ENCODE assay signal across 7 cellular contexts in genomic region chrY:17481389-17482022, GRCh38.
DNase-seq lines count a peak whose midpoint lies in the region; ATAC-seq and TF ChIP-seq lines count a peak whose summit lies in the region.
"Not testable (repeated sequence)": the region's sequence is repeated elsewhere in the genome, so short reads cannot be mapped to it uniquely, and the experiment has no call there.

No MANE protein-coding gene starts in this region.

- intact Hi-C loops in activated B cell treated with CpG ODN at 0.5 μM for 24 hours (cut with micrococcal nuclease); body of pancreas (cut with DNase I): not testable (repeated sequence)

- TF ChIP-seq CTCF in GM23338 (conservative IDR thresholded peaks at IDR 0.05; ENCODE audit: low read depth in 2 of 2); activated B cell treated with CpG ODN at 0.5 μM for 24 hours (IDR thresholded peaks at IDR 0.05); body of pancreas (IDR thresholded peaks at IDR 0.05): not testable (repeated sequence)

- H3F3A ChIP-seq in GM23338 (replicated peaks; ENCODE audit: low read depth), result not testable (repeated sequence)

- not testable (repeated sequence) for H3K9me3 Mint-ChIP-seq in GM23338, activated B cell treated with CpG ODN at 0.5 μM for 24 hours, memory B cell

- CTCF ChIA-PET in activated B cell treated with CpG ODN at 0.5 μM for 24 hours (lab: Charles Lee), result not testable (repeated sequence)

- not testable (repeated sequence) for DNase-seq in GM23338 (ENCODE audit: low spot score); activated B cell treated with CpG ODN at 0.5 μM for 24 hours; body of pancreas; memory B cell (ENCODE audit: low spot score in 2 of 2)

- H3K4me3 Mint-ChIP-seq in GM23338, activated B cell treated with CpG ODN at 0.5 μM for 24 hours, memory B cell: not testable (repeated sequence)

- not testable (repeated sequence) for H4K20me1 ChIP-seq in GM23338 (replicated peaks; ENCODE audit: insufficient read depth)

- not testable (repeated sequence) for H3K27ac ChIP-seq in GM23338 (ENCODE audit: low read depth); body of pancreas

- TF ChIP-seq POLR2A in body of pancreas (IDR thresholded peaks at IDR 0.05), result not testable (repeated sequence)

- POLR2A ChIA-PET in activated B cell treated with CpG ODN at 0.5 μM for 24 hours (lab: Charles Lee), result not testable (repeated sequence)

- not testable (repeated sequence) for H3K4me1 ChIP-seq in GM23338 (ENCODE audit: insufficient read depth); body of pancreas

- H3K27me3 Mint-ChIP-seq in GM23338 (ENCODE audit: insufficient read depth, low read depth, poor library complexity); activated B cell treated with CpG ODN at 0.5 μM for 24 hours; memory B cell: not testable (repeated sequence)

- H3K36me3 Mint-ChIP-seq in GM23338 (ENCODE audit: low read depth); activated B cell treated with CpG ODN at 0.5 μM for 24 hours (ENCODE audit: low read depth); memory B cell: not testable (repeated sequence)

- WGBS in body of pancreas, 2 donors, result no CpG with 5 or more reads among the region's 15 CpGs

- peak; percentile 63 for ATAC-seq in GM18868 (IDR thresholded peaks at IDR 0.05; ENCODE audit: unreplicated experiment)
- peak; percentile 48 for ATAC-seq in GM23338
- ATAC-seq in HG02938 (IDR thresholded peaks at IDR 0.05; ENCODE audit: unreplicated experiment), result peak; percentile 64
- peak; percentile 69 for ATAC-seq in HG03442 (IDR thresholded peaks at IDR 0.05; ENCODE audit: unreplicated experiment)
- peak; percentile 42 for ATAC-seq in activated B cell treated with CpG ODN at 0.5 μM for 24 hours (ENCODE audit: low read depth)
- ATAC-seq in body of pancreas, result peak; percentile 52
- peak; percentile 29 for ATAC-seq in memory B cell (ENCODE audit: low read depth)

- H3K36me3 ChIP-seq in GM23338 (ENCODE audit: insufficient read depth); body of pancreas (replicated peaks in 1 of 2; ENCODE audit: insufficient read depth in 1 of 2, low read depth in 2 of 2): not testable (repeated sequence)

- not testable (repeated sequence) for H3K79me2 ChIP-seq in GM23338 (replicated peaks; ENCODE audit: insufficient read depth)

- not testable (repeated sequence) for H3K9me3 ChIP-seq in body of pancreas

- H2AFZ ChIP-seq in GM23338, result not testable (repeated sequence)

- H3K27me3 ChIP-seq in GM23338 (ENCODE audit: insufficient read depth); body of pancreas: not testable (repeated sequence)

- H3K27ac Mint-ChIP-seq in GM23338, activated B cell treated with CpG ODN at 0.5 μM for 24 hours, memory B cell: not testable (repeated sequence)

- H3K4me3 ChIP-seq in GM23338, body of pancreas: not testable (repeated sequence)

- not testable (repeated sequence) for H3K9me2 ChIP-seq in GM23338 (ENCODE audit: insufficient read depth)

- H3K4me1 Mint-ChIP-seq in GM23338, activated B cell treated with CpG ODN at 0.5 μM for 24 hours, memory B cell: not testable (repeated sequence)

- not testable (repeated sequence) for H3K4me2 ChIP-seq in GM23338
